21 cellular contexts compared by ENCODE assay signal in genomic region chr3:126311338-126311978, GRCh38.
"Had no signal": no experiment of that assay in that cellular context is flagged by ENCODE, and none has a peak within 500 bp of the region (broad histone marks: within the 10 kb centered on the region; RNA-seq: fewer than 3 reads in every experiment).

No MANE protein-coding gene starts in this region.

- H3K9me3 ChIP-seq: gastrocnemius medialis, thoracic aorta had no signal

- H3K4me3 Mint-ChIP-seq: dendritic cell treated with granulocyte-macrophage colony-stimulating factor and Interleukin-4, amounts not matched to agents 40 ng/mL and 50 ng/mL, for 4 days; naive B cell; nephron had no signal

- DNase-seq: cerebellar nuclear complex; effector CD4-positive, alpha-beta T cell; gastrocnemius medialis; heart right ventricle; hypothalamus; left cardiac atrium; left ventricle myocardium superior; mesenchymal stem cell; midbrain; naive B cell; stimulated activated CD4-positive, alpha-beta T cell treated with anti-CD3 and anti-CD28 coated beads, Interleukin-12 subunit alpha, Interleukin-12 subunit beta, amount 100 ng/mL, for 4 hours; stimulated activated naive CD4-positive, alpha-beta T cell; stomach; substantia nigra; trophoblast cell had no signal

- H3K4me3 ChIP-seq: gastrocnemius medialis, heart right ventricle, lung, stomach, thoracic aorta had no signal

- H3K9me3 Mint-ChIP-seq: dendritic cell treated with granulocyte-macrophage colony-stimulating factor and Interleukin-4, amounts not matched to agents 40 ng/mL and 50 ng/mL, for 4 days had no signal

- H3K4me1 Mint-ChIP-seq: naive B cell had no signal

- H3K4me1 ChIP-seq: gastrocnemius medialis, heart right ventricle, parathyroid adenoma had no signal

- H3K27ac ChIP-seq: gastrocnemius medialis, heart right ventricle, parathyroid adenoma, stomach, thoracic aorta had no signal

- H3K36me3 Mint-ChIP-seq: naive B cell had no signal

- ATAC-seq: gastrocnemius medialis, heart right ventricle, left cardiac atrium, left ventricle myocardium superior, sciatic nerve had no signal

- H3K27ac Mint-ChIP-seq: dendritic cell treated with granulocyte-macrophage colony-stimulating factor and Interleukin-4, amounts not matched to agents 40 ng/mL and 50 ng/mL, for 4 days; naive B cell; nephron had no signal

- H3K27me3 ChIP-seq: gastrocnemius medialis, heart right ventricle, stomach had no signal

- H3K36me3 ChIP-seq: gastrocnemius medialis, heart right ventricle, stomach, thoracic aorta had no signal
